ENCODE assay signal across 1 cellular context in genomic region chr14:74611672-74612345, GRCh38.
TF ChIP-seq lines count a peak whose summit lies in the region.

Gene LTBP2, minus strand, starts transcription at chr14:74612237. Its CDS starts 293 bp downstream, at chr14:74611944.

TF ChIP-seq in WTC11, 78 proteins besides CTCF, POLR2A, EP300 and RAD21 (continued from another document):
- TF ChIP-seq ARID4B (CRISPR knock-in tag; IDR thresholded peaks at IDR 0.05; ENCODE audit: borderline replicate concordance) (0 out of 2 replicates have a peak, but pooled peaks have one; percentile 21), RORB (CRISPR knock-in tag; IDR thresholded peaks at IDR 0.05) (no peak), GABPB1 (CRISPR knock-in tag; IDR thresholded peaks at IDR 0.05) (no peak), HMGXB4 (CRISPR knock-in tag; IDR thresholded peaks at IDR 0.05) (peak; percentile 47), RELA (CRISPR knock-in tag; IDR thresholded peaks at IDR 0.05; ENCODE audit: borderline replicate concordance) (no peak), ZNF423 (CRISPR knock-in tag; IDR thresholded peaks at IDR 0.05) (peak; percentile 60; the same call in 1 of the 2 replicates), ZNF317 (CRISPR knock-in tag; IDR thresholded peaks at IDR 0.05; ENCODE audit: borderline replicate concordance, low read depth) (no peak), SMAD3 (CRISPR knock-in tag; IDR thresholded peaks at IDR 0.05; ENCODE audit: borderline replicate concordance) (no peak), CDX4 (CRISPR knock-in tag; IDR thresholded peaks at IDR 0.05; ENCODE audit: borderline replicate concordance) (no peak), AFF4 (CRISPR knock-in tag; IDR thresholded peaks at IDR 0.05; ENCODE audit: borderline replicate concordance) (no peak)
